Comparison of ENCODE assay signal across 13 cellular contexts in genomic region chr20:60037120-60037499, GRCh38.
DNase-seq lines count a peak whose midpoint lies in the region; ATAC-seq, FAIRE-seq and TF ChIP-seq lines count a peak whose summit lies in the region.
"Had no signal": no experiment of that assay in that cellular context is flagged by ENCODE, and none has a peak within 500 bp of the region (broad histone marks: within the 10 kb centered on the region; RNA-seq: fewer than 3 reads in every experiment).

No MANE protein-coding gene starts in this region.

- no TSS peak for BruUV-seq in Calu3 (replicated peaks; lab: Mats Ljungman, UMichigan)

- H3K36me3 Mint-ChIP-seq in Calu3 (ENCODE audit: insufficient read depth, unreplicated experiment): no peaks in the 10 kb centered on the region

- no peak overlapping the region for H3K27ac ChIP-seq in osteoblast (ENCODE audit: low read depth, low read length)
- H3K27ac ChIP-seq: upper lobe of left lung had no signal

- ATAC-seq in GM21526 (IDR thresholded peaks at IDR 0.05; ENCODE audit: low FRiP score, unreplicated experiment) (no peak), GM21381 (IDR thresholded peaks at IDR 0.05; ENCODE audit: unreplicated experiment) (no peak)
- ATAC-seq: activated CD8-positive, alpha-beta T cell treated with anti-CD3 and anti-CD28 coated beads for 36 hours had no signal

- CTCF ChIA-PET in Calu3 (lab: Charles Lee): interaction anchor here (1.5 kb wide), 1 partner anchor 13 kb away, joined by 5 read pairs; no protein-coding TSS in a partner anchor

- H3K27ac Mint-ChIP-seq in Calu3 (ENCODE audit: unreplicated experiment): no peak overlapping the region
- H3K27ac Mint-ChIP-seq: activated CD8-positive, alpha-beta T cell treated with anti-CD3 and anti-CD28 coated beads for 36 hours; activated naive CD8-positive, alpha-beta T cell had no signal

- H3K4me1 Mint-ChIP-seq in Calu3 (ENCODE audit: low read depth, unreplicated experiment): peaks cover 22% of the 10 kb centered on the region

- no peaks in the 10 kb centered on the region for H3K9me3 ChIP-seq in osteoblast (ENCODE audit: low read depth, low read length)
- H3K9me3 ChIP-seq: upper lobe of left lung had no signal

- in situ Hi-C loops in KBM-7 (cut with MboI; ENCODE audit: low pct_unique_long_range_greater_than_20kb, low sequenced_read_pairs): no loop called here

- FAIRE-seq in bronchial epithelial cell (lab: Jason Lieb, UNC): peak; percentile 70

- TF ChIP-seq CTCF in Calu3 (IDR thresholded peaks at IDR 0.05; ENCODE audit: unreplicated experiment) (no peak), bronchial epithelial cell (IDR thresholded peaks at IDR 0.05; ENCODE audit: insufficient read depth, low read length, severe bottlenecking) (no peak), osteoblast (IDR thresholded peaks at IDR 0.05; ENCODE audit: extremely low read depth, low read depth, low read length) (peak; percentile 27)

- no peak overlapping the region for H2AFZ ChIP-seq in osteoblast (ENCODE audit: low read length)

- no peaks in the 10 kb centered on the region for H3K79me2 ChIP-seq in osteoblast (ENCODE audit: insufficient read depth, low read length)

- DNase-seq in Calu3 (peak; percentile 44), KBM-7 (peak; percentile 24), bronchial epithelial cell (ENCODE audit: low read depth) (peak; percentile 21), osteoblast (ENCODE audit: insufficient read length, low spot score, missing footprints) (peak; percentile 75), DMS153 (lab: John Stamatoyannopoulos, UW) (no peak)
- DNase-seq: activated CD8-positive, alpha-beta T cell treated with anti-CD3 and anti-CD28 coated beads for 36 hours; GF-D8; NK-92 treated with Interleukin-12 subunit alpha and Interleukin-12 subunit beta, amount 100 ng/mL, for 24 hours; T-helper 1 cell; upper lobe of left lung had no signal

- H3K27me3 ChIP-seq in bronchial epithelial cell (ENCODE audit: control insufficient read depth, insufficient read depth, low read length) (no peaks in the 10 kb centered on the region), osteoblast (ENCODE audit: insufficient read depth, low read length) (no peaks in the 10 kb centered on the region)
- H3K27me3 ChIP-seq: upper lobe of left lung had no signal

- intact Hi-C loops in Calu3 (cut with micrococcal nuclease; ENCODE audit: unreplicated experiment): no loop called here

- no peaks in the 10 kb centered on the region for H3K27me3 Mint-ChIP-seq in Calu3 (ENCODE audit: unreplicated experiment)
- H3K27me3 Mint-ChIP-seq: activated CD8-positive, alpha-beta T cell treated with anti-CD3 and anti-CD28 coated beads for 36 hours had no signal

- H4K20me1 ChIP-seq in osteoblast (ENCODE audit: insufficient read depth, low read length): no peaks in the 10 kb centered on the region

- no peaks in the 10 kb centered on the region for H3K4me1 ChIP-seq in osteoblast (ENCODE audit: insufficient read depth, low read length)
- H3K4me1 ChIP-seq: upper lobe of left lung had no signal

- no peak overlapping the region for H3K4me3 ChIP-seq in bronchial epithelial cell (ENCODE audit: low read depth, low read length)
- no peak overlapping the region for H3K4me3 ChIP-seq in osteoblast (ENCODE audit: insufficient read depth, low read length)
- H3K4me3 ChIP-seq: upper lobe of left lung had no signal

- no peak overlapping the region for H3K4me3 Mint-ChIP-seq in Calu3 (ENCODE audit: low read depth, unreplicated experiment)
- H3K4me3 Mint-ChIP-seq: activated CD8-positive, alpha-beta T cell treated with anti-CD3 and anti-CD28 coated beads for 36 hours; activated naive CD8-positive, alpha-beta T cell had no signal

- peaks cover 2% of the 10 kb centered on the region for H3K9me3 Mint-ChIP-seq in Calu3 (ENCODE audit: low read depth, unreplicated experiment)
- H3K9me3 Mint-ChIP-seq: activated CD8-positive, alpha-beta T cell treated with anti-CD3 and anti-CD28 coated beads for 36 hours had no signal

- H3K36me3 ChIP-seq in bronchial epithelial cell (ENCODE audit: control insufficient read depth, insufficient read depth, low read length): no peaks in the 10 kb centered on the region
- no peaks in the 10 kb centered on the region for H3K36me3 ChIP-seq in osteoblast (ENCODE audit: insufficient read depth, low read length)
- H3K36me3 ChIP-seq: upper lobe of left lung had no signal

- H3K4me2 ChIP-seq in osteoblast (ENCODE audit: insufficient read depth, low read length): no peak overlapping the region
